32 cellular contexts compared by ENCODE assay signal in the genomic region with DNA sequence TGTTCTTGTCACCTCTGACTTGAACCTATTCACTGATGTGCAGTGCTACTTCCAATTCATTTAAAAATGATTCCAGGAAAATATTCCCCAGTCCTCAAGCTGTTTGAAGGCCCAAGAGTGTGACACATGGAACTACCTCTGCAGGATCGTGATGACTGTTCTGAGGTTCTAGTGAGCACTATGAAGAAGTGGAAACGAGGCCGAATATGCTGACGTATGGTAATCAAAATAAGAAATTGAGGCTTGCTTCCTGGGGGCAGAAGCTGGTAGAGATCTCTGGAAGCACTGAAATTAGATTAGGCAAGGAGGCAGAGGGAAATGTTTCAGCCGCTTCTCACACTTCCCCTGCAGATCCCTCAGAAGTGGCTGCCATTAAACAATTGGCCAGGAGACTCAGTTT.
"Had no signal": no experiment of that assay in that cellular context is flagged by ENCODE, and none has a peak within 500 bp of the region (broad histone marks: within the 10 kb centered on the region; RNA-seq: fewer than 3 reads in every experiment).

No MANE protein-coding gene starts in this region.

- H3K27me3 Mint-ChIP-seq: naive thymus-derived CD8-positive, alpha-beta T cell; natural killer cell treated with Interleukin-12 subunit alpha and Interleukin-12 subunit beta and Interleukin-15 and Interleukin-18, amount 100 ng/mL, for 72 hours; progenitor cell of endocrine pancreas; stimulated activated memory B cell treated with anti-CD40 and anti-IgM and Interleukin-4, amounts not matched to agents 10 μg/mL and 1 μg/mL and 100 μg/mL, for 72 hours; stimulated activated naive CD8-positive, alpha-beta T cell treated with anti-CD3 and anti-CD28 coated beads, Interleukin-15, amount 100 ng/mL, for 72 hours; type B pancreatic cell had no signal

- H3K27ac ChIP-seq: neural progenitor cell, ovary, parathyroid adenoma, psoas muscle, skin epidermis, spleen, suprapubic skin, testis, tibial artery, transverse colon, upper lobe of right lung, uterus had no signal

- H3K36me3 ChIP-seq: neural progenitor cell, ovary, suprapubic skin, transverse colon, upper lobe of right lung, uterus had no signal

- H3K36me3 Mint-ChIP-seq: natural killer cell treated with Interleukin-12 subunit alpha and Interleukin-12 subunit beta and Interleukin-15 and Interleukin-18, amount 100 ng/mL, for 72 hours had no signal

- H3K4me3 Mint-ChIP-seq: naive thymus-derived CD8-positive, alpha-beta T cell; natural killer cell treated with Interleukin-12 subunit alpha and Interleukin-12 subunit beta and Interleukin-15 and Interleukin-18, amount 100 ng/mL, for 72 hours; nephron progenitor cell; neural progenitor cell; stimulated activated memory B cell treated with anti-CD40 and anti-IgM and Interleukin-4, amounts not matched to agents 10 μg/mL and 1 μg/mL and 100 μg/mL, for 72 hours; stimulated activated naive CD8-positive, alpha-beta T cell treated with anti-CD3 and anti-CD28 coated beads, Interleukin-15, amount 100 ng/mL, for 72 hours; type B pancreatic cell had no signal

- H3K4me3 ChIP-seq: neural progenitor cell, ovary, psoas muscle, skin epidermis, smooth muscle cell, spleen, suprapubic skin, testis, tibial artery, transverse colon, upper lobe of right lung, uterus had no signal

- H2AFZ ChIP-seq: neural progenitor cell, parathyroid adenoma had no signal

- H3K27me3 ChIP-seq: neural progenitor cell, ovary, spleen, suprapubic skin, testis, tibial artery, transverse colon, upper lobe of right lung, uterus had no signal

- DNase-seq: naive thymus-derived CD8-positive, alpha-beta T cell; nephron progenitor cell; occipital lobe; ovary; posterior cingulate gyrus; psoas muscle; right cardiac atrium; spleen; stimulated activated CD4-positive, alpha-beta T cell treated with anti-CD3 and anti-CD28 coated beads, Interleukin-12 subunit alpha, Interleukin-12 subunit beta, amount 100 ng/mL, for 4 hours; stimulated activated CD4-positive, alpha-beta T cell treated with anti-CD3 and anti-CD28 coated beads, Interleukin-1b, Interleukin-23, amount 100 ng/mL, for 48 hours; stimulated activated CD4-positive, alpha-beta T cell treated with anti-CD3 and anti-CD28 coated beads, Interleukin-4, amount 100 ng/mL, for 1 hour; stimulated activated CD4-positive, alpha-beta T cell treated with anti-CD3 and anti-CD28 coated beads, Interleukin-4, amount 100 ng/mL, for 4 hours; stimulated activated CD8-positive, alpha-beta memory T cell treated with anti-CD3 and anti-CD28 coated beads, Interleukin-4, amount 100 ng/mL, for 48 hours; stimulated activated naive CD4-positive, alpha-beta T cell; stimulated activated naive CD8-positive, alpha-beta T cell treated with anti-CD3 and anti-CD28 coated beads, Interleukin-15, amount 100 ng/mL, for 72 hours; stimulated activated naive CD8-positive, alpha-beta T cell treated with anti-CD3 and anti-CD28 coated beads, Interleukin-15, Interleukin-2, amounts not matched to agents 100 U/mL and 50 U/mL, for 24 hours; substantia nigra; testis; tibial artery; transverse colon; upper lobe of right lung; uterus had no signal

- H3K4me1 ChIP-seq: neural progenitor cell, parathyroid adenoma, testis had no signal

- H3K9me3 ChIP-seq: ovary, psoas muscle, spleen, suprapubic skin, testis, tibial artery, transverse colon, upper lobe of right lung, uterus had no signal

- H3K27ac Mint-ChIP-seq: naive thymus-derived CD8-positive, alpha-beta T cell; natural killer cell treated with Interleukin-12 subunit alpha and Interleukin-12 subunit beta and Interleukin-15 and Interleukin-18, amount 100 ng/mL, for 72 hours; nephron progenitor cell; neural progenitor cell; progenitor cell of endocrine pancreas; stimulated activated memory B cell treated with anti-CD40 and anti-IgM and Interleukin-4, amounts not matched to agents 10 μg/mL and 1 μg/mL and 100 μg/mL, for 72 hours; stimulated activated naive CD8-positive, alpha-beta T cell treated with anti-CD3 and anti-CD28 coated beads, Interleukin-15, amount 100 ng/mL, for 72 hours; type B pancreatic cell had no signal

- H3K4me2 ChIP-seq: neural progenitor cell, smooth muscle cell had no signal

- H3K9ac ChIP-seq: neural progenitor cell, parathyroid adenoma had no signal

- ATAC-seq: naive thymus-derived CD8-positive, alpha-beta T cell; natural killer cell treated with Interleukin-12 subunit alpha and Interleukin-12 subunit beta and Interleukin-15 and Interleukin-18, amount 100 ng/mL, for 72 hours; psoas muscle; right cardiac atrium; sciatic nerve; stimulated activated memory B cell treated with anti-CD40 and anti-IgM and Interleukin-4, amounts not matched to agents 10 μg/mL and 1 μg/mL and 100 μg/mL, for 72 hours; stimulated activated naive CD8-positive, alpha-beta T cell treated with anti-CD3 and anti-CD28 coated beads, Interleukin-15, amount 100 ng/mL, for 72 hours; stimulated activated naive CD8-positive, alpha-beta T cell treated with anti-CD3 and anti-CD28 coated beads, Interleukin-15, Interleukin-2, amounts not matched to agents 100 U/mL and 50 U/mL, for 24 hours; upper lobe of right lung had no signal
